Comparison of ENCODE assay signal across 10 cellular contexts in genomic region chr19:3880471-3881271, GRCh38.
A peak's percentile ranks its signal among the peaks of the same experiment; 100 is the strongest.
DNase-seq lines count a peak whose midpoint lies in the region; ATAC-seq and TF ChIP-seq lines count a peak whose summit lies in the region.
"Had no signal": no experiment of that assay in that cellular context is flagged by ENCODE, and none has a peak within 500 bp of the region (broad histone marks: within the 10 kb centered on the region; RNA-seq: fewer than 3 reads in every experiment).

ATCAY (plus strand) TSS chr19:3880685; CDS start chr19:3885768, 5,083 bp downstream.

- no peaks in the 10 kb centered on the region for H3K9me3 ChIP-seq in WERI-Rb-1 (ENCODE audit: severe bottlenecking)

- DNase-seq in DMS 273 treated with DMSO at 0.1 percent for 48 hours (lab: John Stamatoyannopoulos, UW) (peak; percentile 60), NCI-H1694 treated with DMSO at 0.1 percent for 48 hours (lab: John Stamatoyannopoulos, UW) (peak; percentile 69), WERI-Rb-1 (peak; percentile 91), midbrain (lab: John Stamatoyannopoulos, UW) (peak; percentile 22), SW 1271 (lab: John Stamatoyannopoulos, UW) (no peak)
- no peak for DNase-seq in stimulated activated naive CD8-positive, alpha-beta T cell treated with anti-CD3 and anti-CD28 coated beads, Interleukin-15, Interleukin-2, amounts not matched to agents 100 U/mL and 50 U/mL, for 24 hours
- DNase-seq: activated CD4-positive, alpha-beta T cell treated with anti-CD3 and anti-CD28 coated beads, Interleukin-2, amount 50 U/mL, for 4 hours; naive B cell had no signal

- no peak for ATAC-seq in stimulated activated naive CD8-positive, alpha-beta T cell treated with anti-CD3 and anti-CD28 coated beads, Interleukin-15, Interleukin-2, amounts not matched to agents 100 U/mL and 50 U/mL, for 24 hours
- ATAC-seq in HG03439 (IDR thresholded peaks at IDR 0.05; ENCODE audit: unreplicated experiment) (no peak), GM18909 (IDR thresholded peaks at IDR 0.05; ENCODE audit: poor library complexity, unreplicated experiment) (no peak)

- H3K27ac ChIP-seq in WERI-Rb-1: peak within 1 kb of the TSS; percentile 97

- no peak for TF ChIP-seq CTCF in WERI-Rb-1 (IDR thresholded peaks at IDR 0.05; ENCODE audit: low read depth, low read length)

- peaks cover 9% of the 10 kb centered on the region for H3K36me3 ChIP-seq in WERI-Rb-1

- H3K27me3 ChIP-seq in WERI-Rb-1 (ENCODE audit: insufficient read depth, low read depth, severe bottlenecking): no peaks in the 10 kb centered on the region

- H3K4me3 ChIP-seq in WERI-Rb-1 (ENCODE audit: low read depth, low read length): peak within 1 kb of the TSS; percentile 72

Comparison
In these comparisons a context has a peak if more than half of its experiments do, and no peak if none do; other contexts are left out.
1. DNase-seq: peak in DMS 273 treated with DMSO at 0.1 percent for 48 hours (single experiment), NCI-H1694 treated with DMSO at 0.1 percent for 48 hours (single experiment), WERI-Rb-1 (single experiment) and midbrain (single experiment); none in stimulated activated naive CD8-positive, alpha-beta T cell treated with anti-CD3 and anti-CD28 coated beads, Interleukin-15, Interleukin-2, amounts not matched to agents 100 U/mL and 50 U/mL, for 24 hours (single experiment) and SW 1271 (0 of 2).